Comparison of ENCODE assay signal across 20 cellular contexts in genomic region chr7:98526059-98526458, GRCh38.
"Had no signal": no experiment of that assay in that cellular context is flagged by ENCODE, and none has a peak within 500 bp of the region (broad histone marks: within the 10 kb centered on the region; RNA-seq: fewer than 3 reads in every experiment).

No MANE protein-coding gene starts in this region.

- H3K27ac ChIP-seq: coronary artery, dorsolateral prefrontal cortex, esophagus muscularis mucosa, foreskin keratinocyte, gastroesophageal sphincter, heart left ventricle, hepatocyte, left ventricle myocardium inferior, lower lobe of right lung had no signal

- H3K27me3 ChIP-seq: foreskin keratinocyte, hepatocyte had no signal

- H3K4me3 ChIP-seq: coronary artery, dorsolateral prefrontal cortex, esophagus muscularis mucosa, gastroesophageal sphincter, heart left ventricle, hepatocyte, left ventricle myocardium inferior, lower lobe of right lung, mucosa of descending colon had no signal

- H2AFZ ChIP-seq: hepatocyte had no signal

- H3K9me3 ChIP-seq: lower lobe of right lung, mucosa of descending colon had no signal

- DNase-seq: dermis blood vessel endothelial cell; dorsolateral prefrontal cortex; effector CD4-positive, alpha-beta T cell; effector memory CD4-positive, alpha-beta T cell; foreskin keratinocyte; heart left ventricle; hypothalamus; immature natural killer cell; islet precursor cell; kidney; kidney glomerular epithelial cell; left colon; left ventricle myocardium inferior; lower lobe of right lung; mesenchymal stem cell; mucosa of descending colon had no signal

- H3K4me1 ChIP-seq: esophagus muscularis mucosa, foreskin keratinocyte, gastroesophageal sphincter, heart left ventricle, left ventricle myocardium inferior, lower lobe of right lung had no signal

- H3K4me2 ChIP-seq: hepatocyte had no signal

- H3K36me3 ChIP-seq: esophagus muscularis mucosa, gastroesophageal sphincter, heart left ventricle, left ventricle myocardium inferior, lower lobe of right lung had no signal
